Comparison of ENCODE assay signal across 12 cellular contexts in the genomic region with DNA sequence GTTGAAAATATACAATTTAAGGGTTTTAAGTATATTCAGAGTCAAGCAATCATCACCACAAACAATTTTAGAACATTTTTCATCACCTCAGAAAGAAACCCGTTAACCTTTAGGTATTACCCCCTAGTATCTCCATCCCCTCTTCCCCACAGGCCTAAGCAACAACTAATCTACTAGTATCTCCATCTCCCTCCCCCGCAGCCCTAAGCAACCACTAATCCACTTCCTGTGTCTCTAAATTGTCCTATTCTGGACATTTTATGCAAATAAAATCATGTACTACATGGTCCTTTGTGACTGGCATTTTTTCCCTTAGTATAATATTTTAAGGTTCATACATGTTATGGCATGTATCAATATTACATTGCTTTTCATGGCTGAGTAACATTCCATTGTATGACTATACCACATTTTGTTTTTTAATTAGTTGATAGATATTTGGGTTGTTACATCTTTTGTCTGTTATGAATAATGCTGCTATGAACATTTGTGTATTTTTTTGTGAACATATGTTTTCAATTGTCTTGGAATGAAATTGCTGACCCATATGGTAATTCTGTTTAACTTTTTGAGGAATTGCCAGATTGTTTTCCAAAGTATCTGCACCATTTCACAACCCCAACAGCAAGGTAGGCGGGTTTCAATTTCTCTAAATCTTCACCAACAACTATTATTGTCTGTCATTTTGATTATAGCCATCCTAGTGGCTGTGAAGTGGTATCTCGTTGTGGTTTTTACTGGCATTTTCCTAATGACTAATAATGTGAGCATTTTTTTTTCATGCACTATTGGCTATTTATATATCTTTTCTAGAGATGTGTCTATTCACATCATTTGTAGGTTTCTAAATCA.
A peak's percentile ranks its signal among the peaks of the same experiment; 100 is the strongest.
DNase-seq lines count a peak whose midpoint lies in the region; ATAC-seq and TF ChIP-seq lines count a peak whose summit lies in the region.
"Had no signal": no experiment of that assay in that cellular context is flagged by ENCODE, and none has a peak within 500 bp of the region (broad histone marks: within the 10 kb centered on the region; RNA-seq: fewer than 3 reads in every experiment).

No MANE protein-coding gene starts in this region.

- no peak for TF ChIP-seq CTCF in AG04450 (IDR thresholded peaks at IDR 0.05; ENCODE audit: low read depth, low read length)
- no peak for TF ChIP-seq CTCF in astrocyte of the cerebellum (IDR thresholded peaks at IDR 0.05; ENCODE audit: low read depth, low read length, missing control alignments)

- H3K4me3 ChIP-seq in AG04450 (ENCODE audit: low read depth, low read length): no peak overlapping the region
- no peak overlapping the region for H3K4me3 ChIP-seq in astrocyte of the cerebellum (ENCODE audit: low read depth, low read length)
- H3K4me3 ChIP-seq: neural progenitor cell had no signal

- CTCF ChIA-PET in AG04450 (lab: Charles Lee): no interaction called here

- ATAC-seq in GM18861 (IDR thresholded peaks at IDR 0.05; ENCODE audit: unreplicated experiment): peak; percentile 39
- peak; percentile 36 for ATAC-seq in HG03175 (IDR thresholded peaks at IDR 0.05; ENCODE audit: unreplicated experiment)

- no peaks in the 10 kb centered on the region for H3K9me3 ChIP-seq in AG04450 (ENCODE audit: control insufficient read depth, insufficient read depth, low read length)

- H3K27me3 ChIP-seq in AG04450 (ENCODE audit: control insufficient read depth, insufficient read depth, low read length): no peaks in the 10 kb centered on the region
- H3K27me3 ChIP-seq: neural progenitor cell had no signal

- H3K27ac ChIP-seq in AG04450 (ENCODE audit: low read depth, low read length): no peak overlapping the region
- H3K27ac ChIP-seq: neural progenitor cell had no signal

- DNase-seq in AG04450 (ENCODE audit: low read depth, low spot score) (peak; percentile 21), astrocyte of the cerebellum (ENCODE audit: low read depth) (peak; percentile 50), NCI-H524 (lab: John Stamatoyannopoulos, UW) (no peak), NCI-H526 (lab: John Stamatoyannopoulos, UW) (no peak), SW 1271 (lab: John Stamatoyannopoulos, UW) (no peak), dedifferentiated amniotic fluid mesenchymal stem cell (ENCODE audit: extremely low spot score) (no peak)
- DNase-seq: activated CD8-positive, alpha-beta memory T cell treated with anti-CD3 and anti-CD28 coated beads, Interleukin-2, amount 50 U/mL, for 4 hours; NCI-H2107; SIG-M5 had no signal

- in situ Hi-C loops in astrocyte of the cerebellum (cut with HindIII; ENCODE audit: low sequenced_read_pairs): no loop called here

- POLR2A ChIA-PET in AG04450 (lab: Yijun Ruan, JAX): no interaction called here

Comparison
In these comparisons a context has a peak if more than half of its experiments do, and no peak if none do; other contexts are left out.
1. DNase-seq: peak in AG04450 (single experiment) and astrocyte of the cerebellum (single experiment); none in NCI-H524 (0 of 2), NCI-H526 (0 of 2), SW 1271 (0 of 2) and dedifferentiated amniotic fluid mesenchymal stem cell (single experiment).